ENCODE assay signal across 24 cellular contexts in genomic region chr1:30135729-30136128, GRCh38.
"Had no signal": no experiment of that assay in that cellular context is flagged by ENCODE, and none has a peak within 500 bp of the region (broad histone marks: within the 10 kb centered on the region; RNA-seq: fewer than 3 reads in every experiment).

No MANE protein-coding gene starts in this region.

- H3K27ac Mint-ChIP-seq: dendritic cell treated with granulocyte-macrophage colony-stimulating factor and Interleukin-4, amounts not matched to agents 40 ng/mL and 50 ng/mL, for 4 days; effector memory CD8-positive, alpha-beta T cell; immature natural killer cell; naive thymus-derived CD8-positive, alpha-beta T cell had no signal

- H3K27ac ChIP-seq: epithelial cell of prostate, esophagus muscularis mucosa, gastrocnemius medialis, heart right ventricle, neutrophil, psoas muscle, sigmoid colon, skin epidermis, suprapubic skin, thyroid gland, upper lobe of left lung, uterus had no signal

- ATAC-seq: effector memory CD8-positive, alpha-beta T cell; gastrocnemius medialis; heart right ventricle; left lobe of liver; mucosa of descending colon; naive thymus-derived CD8-positive, alpha-beta T cell; psoas muscle; stimulated activated naive CD8-positive, alpha-beta T cell treated with anti-CD3 and anti-CD28 coated beads, Interleukin-15, Interleukin-2, amounts not matched to agents 100 U/mL and 50 U/mL, for 24 hours had no signal

- H3K9me3 Mint-ChIP-seq: dendritic cell treated with granulocyte-macrophage colony-stimulating factor and Interleukin-4, amounts not matched to agents 40 ng/mL and 50 ng/mL, for 4 days; effector memory CD8-positive, alpha-beta T cell; immature natural killer cell; naive thymus-derived CD8-positive, alpha-beta T cell had no signal

- H3K36me3 ChIP-seq: esophagus muscularis mucosa, gastrocnemius medialis, heart right ventricle, neutrophil, sigmoid colon, suprapubic skin, thyroid gland, upper lobe of left lung, uterus had no signal

- H3K4me3 Mint-ChIP-seq: dendritic cell treated with granulocyte-macrophage colony-stimulating factor and Interleukin-4, amounts not matched to agents 40 ng/mL and 50 ng/mL, for 4 days; effector memory CD8-positive, alpha-beta T cell; immature natural killer cell; naive thymus-derived CD8-positive, alpha-beta T cell had no signal

- H3K4me1 ChIP-seq: esophagus muscularis mucosa, gastrocnemius medialis, psoas muscle, sigmoid colon, suprapubic skin, thyroid gland, upper lobe of left lung, uterus had no signal

- H3K9me3 ChIP-seq: esophagus muscularis mucosa, gastrocnemius medialis, heart right ventricle, mucosa of descending colon, neutrophil, psoas muscle, sigmoid colon, suprapubic skin, thyroid gland, upper lobe of left lung, uterus had no signal

- H3K4me3 ChIP-seq: esophagus muscularis mucosa, gastrocnemius medialis, heart right ventricle, mucosa of descending colon, psoas muscle, sigmoid colon, skin epidermis, suprapubic skin, thyroid gland, upper lobe of left lung, uterus had no signal

- H3K36me3 Mint-ChIP-seq: immature natural killer cell; naive thymus-derived CD8-positive, alpha-beta T cell had no signal

- H3K27me3 ChIP-seq: sigmoid colon, thyroid gland, upper lobe of left lung, uterus had no signal

- H3K4me1 Mint-ChIP-seq: immature natural killer cell; naive thymus-derived CD8-positive, alpha-beta T cell had no signal

- DNase-seq: effector memory CD8-positive, alpha-beta T cell; gastrocnemius medialis; heart right ventricle; immature natural killer cell; mammary epithelial cell; mucosa of descending colon; naive thymus-derived CD8-positive, alpha-beta T cell; psoas muscle; retina; sigmoid colon; stimulated activated CD4-positive, alpha-beta T cell treated with anti-CD3 and anti-CD28 coated beads, Interleukin-12 subunit alpha, Interleukin-12 subunit beta, amount 100 ng/mL, for 4 hours; stimulated activated CD4-positive, alpha-beta T cell treated with anti-CD3 and anti-CD28 coated beads, Interleukin-2, amount 100 ng/mL, for 48 hours; stimulated activated naive CD8-positive, alpha-beta T cell treated with anti-CD3 and anti-CD28 coated beads, Interleukin-15, Interleukin-2, amounts not matched to agents 100 U/mL and 50 U/mL, for 24 hours; thyroid gland; upper lobe of left lung; uterus had no signal

- FAIRE-seq: colon had no signal
